In genomic region chr18:61031626-61032025, GRCh38 we compare ENCODE assay signal across 25 cellular contexts.
"Had no signal": no experiment of that assay in that cellular context is flagged by ENCODE, and none has a peak within 500 bp of the region (broad histone marks: within the 10 kb centered on the region; RNA-seq: fewer than 3 reads in every experiment).

No MANE protein-coding gene starts in this region.

- H3K27me3 Mint-ChIP-seq: activated CD4-positive, alpha-beta memory T cell treated with anti-CD3 and anti-CD28 coated beads, Interleukin-2, amount 10 ng/mL, durations not matched to agents 7 days and 5 days; activated CD4-positive, alpha-beta T cell treated with anti-CD3 and anti-CD28 coated beads, Interleukin-2, amount 10 ng/mL, durations not matched to agents 7 days and 5 days; activated naive CD4-positive, alpha-beta T cell treated with anti-CD3 and anti-CD28 coated beads, Interleukin-2, amount 10 ng/mL, durations not matched to agents 7 days and 5 days; activated naive CD8-positive, alpha-beta T cell treated with anti-CD3 and anti-CD28 coated beads for 36 hours; activated T-helper 17 cell treated with anti-CD3 and anti-CD28 coated beads, Interleukin-2, amount 50 U/mL, for 72 hours had no signal

- ATAC-seq: activated T-helper 17 cell treated with anti-CD3 and anti-CD28 coated beads, Interleukin-2, amount 50 U/mL, for 72 hours; Panc1; Right ventricle myocardium inferior had no signal

- H3K27me3 ChIP-seq: MG63 had no signal

- H3K36me3 Mint-ChIP-seq: activated naive CD4-positive, alpha-beta T cell treated with anti-CD3 and anti-CD28 coated beads, Interleukin-2, amount 10 ng/mL, durations not matched to agents 7 days and 5 days; activated naive CD8-positive, alpha-beta T cell treated with anti-CD3 and anti-CD28 coated beads for 36 hours had no signal

- H3K27ac Mint-ChIP-seq: activated CD4-positive, alpha-beta memory T cell treated with anti-CD3 and anti-CD28 coated beads, Interleukin-2, amount 10 ng/mL, durations not matched to agents 7 days and 5 days; activated CD4-positive, alpha-beta T cell treated with anti-CD3 and anti-CD28 coated beads, Interleukin-2, amount 10 ng/mL, durations not matched to agents 7 days and 5 days; activated naive CD4-positive, alpha-beta T cell treated with anti-CD3 and anti-CD28 coated beads, Interleukin-2, amount 10 ng/mL, durations not matched to agents 7 days and 5 days; activated naive CD8-positive, alpha-beta T cell treated with anti-CD3 and anti-CD28 coated beads for 36 hours; activated T-helper 17 cell treated with anti-CD3 and anti-CD28 coated beads, Interleukin-2, amount 50 U/mL, for 72 hours had no signal

- DNase-seq: activated CD4-positive, alpha-beta memory T cell treated with anti-CD3 and anti-CD28 coated beads, Interleukin-2, amount 10 ng/mL, durations not matched to agents 7 days and 5 days; activated CD4-positive, alpha-beta T cell treated with anti-CD3 and anti-CD28 coated beads, Interleukin-2, amount 10 ng/mL, durations not matched to agents 7 days and 5 days; activated CD4-positive, CD25-positive, alpha-beta regulatory T cell; activated gamma-delta T cell; activated naive CD4-positive, alpha-beta T cell treated with anti-CD3 and anti-CD28 coated beads, Interleukin-2, amount 10 ng/mL, durations not matched to agents 7 days and 5 days; activated naive CD8-positive, alpha-beta T cell treated with anti-CD3 and anti-CD28 coated beads for 36 hours; activated T-cell treated with anti-CD3 and anti-CD28 coated beads for 4 hours; activated T-cell treated with anti-CD3 and anti-CD28 coated beads, Interleukin-2, amount 50 U/mL, for 48 hours; MG63; MV-4-11; NCI-H1092 treated with DMSO at 0.1 percent for 48 hours; NCI-H1436; NCI-H1694 treated with DMSO at 0.1 percent for 48 hours; NCI-H2029 treated with DMSO at 0.1 percent for 48 hours; NCI-H510A treated with DMSO at 0.1 percent for 48 hours; NCI-H69; NK-92 treated with Interleukin-12 subunit alpha and Interleukin-12 subunit beta, amount 100 ng/mL, for 24 hours; OCI-M1; RPMI8226; SK-N-SH; T-helper 1 cell had no signal

- H3K4me3 Mint-ChIP-seq: activated CD4-positive, alpha-beta memory T cell treated with anti-CD3 and anti-CD28 coated beads, Interleukin-2, amount 10 ng/mL, durations not matched to agents 7 days and 5 days; activated CD4-positive, alpha-beta T cell treated with anti-CD3 and anti-CD28 coated beads, Interleukin-2, amount 10 ng/mL, durations not matched to agents 7 days and 5 days; activated naive CD4-positive, alpha-beta T cell treated with anti-CD3 and anti-CD28 coated beads, Interleukin-2, amount 10 ng/mL, durations not matched to agents 7 days and 5 days; activated naive CD8-positive, alpha-beta T cell treated with anti-CD3 and anti-CD28 coated beads for 36 hours; activated T-helper 17 cell treated with anti-CD3 and anti-CD28 coated beads, Interleukin-2, amount 50 U/mL, for 72 hours had no signal

- H3K9me3 ChIP-seq: MG63, SK-N-SH had no signal

- H3K36me3 ChIP-seq: MG63 had no signal

- H3K4me3 ChIP-seq: MG63 had no signal

- H3K27ac ChIP-seq: VCaP had no signal

- H3K4me1 Mint-ChIP-seq: activated CD4-positive, alpha-beta memory T cell treated with anti-CD3 and anti-CD28 coated beads, Interleukin-2, amount 10 ng/mL, durations not matched to agents 7 days and 5 days; activated CD4-positive, alpha-beta T cell treated with anti-CD3 and anti-CD28 coated beads, Interleukin-2, amount 10 ng/mL, durations not matched to agents 7 days and 5 days; activated naive CD4-positive, alpha-beta T cell treated with anti-CD3 and anti-CD28 coated beads, Interleukin-2, amount 10 ng/mL, durations not matched to agents 7 days and 5 days; activated naive CD8-positive, alpha-beta T cell treated with anti-CD3 and anti-CD28 coated beads for 36 hours; activated T-helper 17 cell treated with anti-CD3 and anti-CD28 coated beads, Interleukin-2, amount 50 U/mL, for 72 hours had no signal
